22 cellular contexts compared by ENCODE assay signal in the genomic region with DNA sequence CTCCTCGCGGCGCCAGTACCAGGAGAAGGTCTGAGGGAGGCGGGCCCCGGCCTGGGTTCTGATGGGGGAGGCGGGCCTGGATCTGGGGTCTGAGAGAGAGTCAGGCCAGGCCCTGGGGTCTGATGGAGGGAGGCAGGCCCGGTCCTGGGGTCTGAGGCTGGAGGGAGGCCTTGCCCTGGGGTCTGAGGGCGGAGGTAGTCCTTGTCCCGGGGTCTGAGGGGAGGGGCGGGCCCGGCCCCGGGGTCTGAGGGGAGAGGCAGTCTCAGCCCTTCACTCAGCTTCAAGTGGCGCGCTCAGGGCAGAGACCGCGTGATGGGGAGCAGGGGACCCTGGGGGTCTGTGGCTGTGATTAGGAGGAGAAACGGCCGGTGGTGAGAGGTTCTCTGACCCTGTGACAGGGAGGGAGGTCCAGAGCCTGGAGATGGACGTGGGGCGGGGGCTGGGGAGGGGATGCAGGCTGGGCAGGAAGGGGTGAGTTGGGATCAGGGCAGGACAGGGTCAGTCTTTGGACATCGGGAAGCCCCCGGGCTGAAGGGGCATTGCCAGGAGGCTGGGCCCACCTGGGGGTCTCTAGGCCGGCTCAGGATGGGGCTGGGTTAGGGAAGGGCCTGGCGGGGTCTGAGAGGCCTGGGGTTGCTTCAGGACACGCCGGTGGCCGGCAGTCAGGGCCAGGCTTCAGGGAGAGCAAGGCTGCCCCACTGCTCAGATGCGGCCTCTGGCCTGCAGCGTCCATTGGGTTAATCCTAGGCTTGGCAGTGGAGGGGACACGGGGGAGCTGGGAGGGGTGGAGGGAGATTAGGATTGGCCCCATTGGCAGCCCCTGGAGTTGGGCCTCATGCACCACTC. TPM values are rescaled to one million over a fixed set of nuclear protein-coding genes. Genes with fewer than 3 reads are reported as not detected.
DNase-seq lines count a peak whose midpoint lies in the region; ATAC-seq and TF ChIP-seq lines count a peak whose summit lies in the region.
"Had no signal": no experiment of that assay in that cellular context is flagged by ENCODE, and none has a peak within 500 bp of the region (broad histone marks: within the 10 kb centered on the region; RNA-seq: fewer than 3 reads in every experiment).

No MANE protein-coding gene starts in this region.

- H4K20me1 ChIP-seq in DND-41 (ENCODE audit: insufficient read depth, low read length) (no peaks in the 10 kb centered on the region), smooth muscle cell (ENCODE audit: low read depth) (peaks cover 9% of the 10 kb centered on the region)

- H3K9me3 Mint-ChIP-seq in CD14-positive monocyte: peaks cover 0 to 10% (median 3%) of the 10 kb centered on the region in 7 donors
- H3K9me3 Mint-ChIP-seq: activated T-cell treated with anti-CD3 and anti-CD28 coated beads, Interleukin-2, amount 50 U/mL, for 4 hours; CD4-positive, CD25-positive, alpha-beta regulatory T cell; memory B cell had no signal

- H3K4me2 ChIP-seq in DND-41 (ENCODE audit: insufficient read depth, low read length): peak overlapping the region; percentile 63
- H3K4me2 ChIP-seq in smooth muscle cell: no peak overlapping the region

- H3K27ac ChIP-seq in DND-41 (ENCODE audit: low read length) (peak overlapping the region; percentile 59), caudate nucleus (ENCODE audit: low read depth, low read length) (peak overlapping the region; percentile 90), layer of hippocampus (ENCODE audit: low read depth, low read length) (peak overlapping the region; percentile 94), uterus (no peak overlapping the region), colonic mucosa (no peak overlapping the region), smooth muscle cell (ENCODE audit: low read depth) (no peak overlapping the region)
- H3K27ac ChIP-seq: vagina had no signal

- no peaks in the 10 kb centered on the region for H3K36me3 Mint-ChIP-seq in CD14-positive monocyte
- H3K36me3 Mint-ChIP-seq: CD4-positive, CD25-positive, alpha-beta regulatory T cell had no signal

- H3K9me3 ChIP-seq in DND-41 (ENCODE audit: insufficient read depth, low read length, severe bottlenecking): no peaks in the 10 kb centered on the region
- no peaks in the 10 kb centered on the region for H3K9me3 ChIP-seq in uterus
- H3K9me3 ChIP-seq in colonic mucosa: no peaks in the 10 kb centered on the region
- H3K9me3 ChIP-seq in smooth muscle cell (replicated peaks; ENCODE audit: low read depth): no peaks in the 10 kb centered on the region
- H3K9me3 ChIP-seq: vagina had no signal

- peak overlapping the region; percentile 56 for H3K9ac ChIP-seq in DND-41 (ENCODE audit: low read depth, low read length)
- no peak overlapping the region for H3K9ac ChIP-seq in colonic mucosa (ENCODE audit: low read depth in 2 of 2, low read length in 2 of 2)
- H3K9ac ChIP-seq in smooth muscle cell (ENCODE audit: low read depth): no peak overlapping the region

- TF ChIP-seq POLR2A in uterus (IDR thresholded peaks at IDR 0.05): no peak

- DNase-seq in A172 (ENCODE audit: low spot score) (peak; percentile 37), DND-41 (peak; percentile 40), caudate nucleus (lab: John Stamatoyannopoulos, UW) (no peak), uterus (no peak), colonic mucosa (no peak), smooth muscle cell (lab: John Stamatoyannopoulos, UW; ENCODE audit: unreplicated experiment) (no peak), CD14-positive monocyte (ENCODE audit: low spot score) (no peak)
- DNase-seq: activated CD4-positive, CD25-positive, alpha-beta regulatory T cell treated with anti-CD3 and anti-CD28 coated beads, Interleukin-2, amount 50 U/mL, for 72 hours; activated CD8-positive, alpha-beta T cell treated with anti-CD3 and anti-CD28 coated beads, Interleukin-2, amount 10 ng/mL, durations not matched to agents 7 days and 5 days; activated naive CD4-positive, alpha-beta T cell; activated T-cell treated with anti-CD3 and anti-CD28 coated beads, Interleukin-2, amount 50 U/mL, for 4 hours; CD4-positive, CD25-positive, alpha-beta regulatory T cell; DMS 273 treated with DMSO at 0.1 percent for 48 hours; glutamatergic neuron; NCI-H1048; NCI-H187 treated with DMSO at 0.1 percent for 48 hours; small intestine; stimulated activated CD4-positive, alpha-beta T cell treated with anti-CD3 and anti-CD28 coated beads, Interleukin-2, amount 100 ng/mL, for 24 hours had no signal

- no peaks in the 10 kb centered on the region for H3F3A ChIP-seq in smooth muscle cell (ENCODE audit: low read depth)

- no peak for ATAC-seq in DND-41 (ENCODE audit: insufficient read depth, low read depth)
- ATAC-seq: activated CD8-positive, alpha-beta T cell treated with anti-CD3 and anti-CD28 coated beads, Interleukin-2, amount 10 ng/mL, durations not matched to agents 7 days and 5 days; activated T-cell treated with anti-CD3 and anti-CD28 coated beads, Interleukin-2, amount 50 U/mL, for 4 hours had no signal

- peaks cover 26% of the 10 kb centered on the region for H3K4me1 ChIP-seq in DND-41 (ENCODE audit: insufficient read depth, low read length)
- H3K4me1 ChIP-seq in uterus: no peaks in the 10 kb centered on the region
- H3K4me1 ChIP-seq in colonic mucosa: no peaks in the 10 kb centered on the region
- no peaks in the 10 kb centered on the region for H3K4me1 ChIP-seq in smooth muscle cell (ENCODE audit: low read depth)

- H3K4me3 ChIP-seq in DND-41 (ENCODE audit: low read depth in 1 of 2, low read length in 2 of 2): peak overlapping the region; percentile 17 to 59; a peak in 3 of 4 replicates
- H3K4me3 ChIP-seq in uterus: no peak overlapping the region
- H3K4me3 ChIP-seq in colonic mucosa: no peak overlapping the region
- no peak overlapping the region for H3K4me3 ChIP-seq in smooth muscle cell
- H3K4me3 ChIP-seq: vagina had no signal

- H3K27ac Mint-ChIP-seq in CD14-positive monocyte: peak overlapping the region in 3 of 7 donors; percentile 40 to 75 (median 71)
- H3K27ac Mint-ChIP-seq: activated CD8-positive, alpha-beta T cell treated with anti-CD3 and anti-CD28 coated beads, Interleukin-2, amount 10 ng/mL, durations not matched to agents 7 days and 5 days; CD4-positive, CD25-positive, alpha-beta regulatory T cell; memory B cell had no signal

- peaks cover 11 to 39% (median 13%) of the 10 kb centered on the region in 3 donors for H3K27me3 Mint-ChIP-seq in CD14-positive monocyte (ENCODE audit: low read depth in 3 of 3)

- H3K79me2 ChIP-seq in DND-41 (ENCODE audit: insufficient read depth, low read length) (no peaks in the 10 kb centered on the region), smooth muscle cell (ENCODE audit: low read depth) (no peaks in the 10 kb centered on the region)

- no peak for TF ChIP-seq CTCF in DND-41 (IDR thresholded peaks at IDR 0.05; ENCODE audit: borderline replicate concordance, extremely low read depth, low read length, poor library complexity, severe bottlenecking)
- no peak for TF ChIP-seq CTCF in uterus (IDR thresholded peaks at IDR 0.05)
- TF ChIP-seq CTCF in colonic mucosa (IDR thresholded peaks at IDR 0.05): no peak
- no peak for TF ChIP-seq CTCF in smooth muscle cell (IDR thresholded peaks at IDR 0.05; ENCODE audit: borderline replicate concordance, insufficient read depth, poor library complexity, severe bottlenecking)
- no peak for TF ChIP-seq CTCF in CD14-positive monocyte (IDR thresholded peaks at IDR 0.05)

- H3K36me3 ChIP-seq in DND-41 (ENCODE audit: insufficient read depth, low read length): 0 out of 2 replicates have a peak, but pooled peaks cover 4% of the 10 kb centered on the region
- H3K36me3 ChIP-seq in uterus: no peaks in the 10 kb centered on the region
- no peaks in the 10 kb centered on the region for H3K36me3 ChIP-seq in colonic mucosa
- no peaks in the 10 kb centered on the region for H3K36me3 ChIP-seq in smooth muscle cell (ENCODE audit: low read depth)
- H3K36me3 ChIP-seq: vagina had no signal

- peaks cover 17% of the 10 kb centered on the region for H3K4me1 Mint-ChIP-seq in CD14-positive monocyte

- intact Hi-C loops in uterus (cut with DNase I; ENCODE audit: low total_unique reads): no loop called here
- intact Hi-C loops in colonic mucosa (cut with DNase I): no loop called here
- intact Hi-C loops in CD14-positive monocyte (cut with micrococcal nuclease): no loop called here

- H3K4me3 Mint-ChIP-seq in CD14-positive monocyte: no peak overlapping the region
- H3K4me3 Mint-ChIP-seq: activated CD8-positive, alpha-beta T cell treated with anti-CD3 and anti-CD28 coated beads, Interleukin-2, amount 10 ng/mL, durations not matched to agents 7 days and 5 days; activated T-cell treated with anti-CD3 and anti-CD28 coated beads, Interleukin-2, amount 50 U/mL, for 4 hours; memory B cell had no signal

- WGBS in smooth muscle cell (ENCODE audit: low lambda C conversion rate): 95% methylated on average over 24 of the region's 30 CpGs

- H3K27me3 ChIP-seq in DND-41 (ENCODE audit: insufficient read depth, low read length, poor library complexity) (no peaks in the 10 kb centered on the region), layer of hippocampus (ENCODE audit: control insufficient read depth, insufficient read depth, low read length) (no peaks in the 10 kb centered on the region), uterus (no peaks in the 10 kb centered on the region), colonic mucosa (peaks cover 24% of the 10 kb centered on the region), smooth muscle cell (ENCODE audit: low read depth) (no peaks in the 10 kb centered on the region)
- H3K27me3 ChIP-seq: vagina had no signal

- H2AFZ ChIP-seq in DND-41 (ENCODE audit: low read depth, low read length) (peak overlapping the region; percentile 67), smooth muscle cell (ENCODE audit: low read depth) (no peak overlapping the region)

RNA-seq across cellular contexts. Expression of a gene that starts 18.7 kb away (rescaled TPM):
- 9.3 and 12.7 TPM in 2 replicates for total RNA-seq in A172 (2014; rRNA removed; shearing (Covaris generic))
- under 1 TPM in 1 of 4 donors, not detected in 3; 0.83 TPM for total RNA-seq in uterus
- total RNA-seq in colonic mucosa: under 1 TPM; 0.17 to 0.40 TPM
- total RNA-seq in smooth muscle cell: 0.27 and 0.81 TPM in 2 replicates
- polyA plus RNA-seq in smooth muscle cell: 0.12 and 0.49 TPM in 2 replicates
- polyA plus RNA-seq in CD14-positive monocyte: not detected
- polyA plus RNA-seq: CD4-positive, CD25-positive, alpha-beta regulatory T cell had no signal

RNA-seq across cellular contexts. Expression of a gene that starts 25.0 kb away (rescaled TPM):
- total RNA-seq in A172 (2014; rRNA removed; shearing (Covaris generic)): 42.7 and 58.4 TPM in 2 replicates
- total RNA-seq in uterus (10 to 100 TPM; 10.5 to 42.0 (median 24.1) TPM), colonic mucosa (10 to 100 TPM; 50.2 to 77.3 TPM), smooth muscle cell (15.2 and 23.8 TPM in 2 replicates)
- polyA plus RNA-seq in smooth muscle cell (65.3 and 74.2 TPM in 2 replicates), CD14-positive monocyte (10 to 100 TPM; 16.2 to 17.6 TPM)

RNA-seq across cellular contexts. Expression of a gene that starts 31.3 kb away (rescaled TPM):
- 0.17 TPM in 1 of 2 replicates, not detected in the other for total RNA-seq in A172 (2014; rRNA removed; shearing (Covaris generic))
- total RNA-seq in uterus: 1 to 10 TPM in 1 of 4 donors, not detected in 3; 1.4 TPM
- not detected for total RNA-seq in colonic mucosa
- not detected in 2 replicates for total RNA-seq in smooth muscle cell
- 0.18 TPM in 2 replicates for polyA plus RNA-seq in smooth muscle cell
- polyA plus RNA-seq in CD14-positive monocyte: not detected
- total RNA-seq: activated CD8-positive, alpha-beta T cell treated with anti-CD3 and anti-CD28 coated beads, Interleukin-2, amount 10 ng/mL, durations not matched to agents 7 days and 5 days; activated T-cell treated with anti-CD3 and anti-CD28 coated beads, Interleukin-2, amount 50 U/mL, for 4 hours; dermis microvascular lymphatic vessel endothelial cell; vagina had no signal

RNA-seq across cellular contexts. Expression of a gene that starts 36.0 kb away (rescaled TPM):
- total RNA-seq in A172 (2014; rRNA removed; shearing (Covaris generic)): 700 and 767 TPM in 2 replicates
- total RNA-seq in uterus (100 to 1,000 TPM; 211 to 305 (median 280) TPM), colonic mucosa (1,000 to 10,000 TPM in 1 of 2 donors, 100 to 1,000 TPM in 1; 920 to 1,084 TPM), smooth muscle cell (431 and 469 TPM in 2 replicates)
- polyA plus RNA-seq in smooth muscle cell (971 and 1,057 TPM in 2 replicates), CD14-positive monocyte (100 to 1,000 TPM; 364 to 431 TPM)

RNA-seq across cellular contexts. Expression of a gene that starts 54.6 kb away (rescaled TPM):
- 40.9 and 62.4 TPM in 2 replicates for total RNA-seq in A172 (2014; rRNA removed; shearing (Covaris generic))
- total RNA-seq in uterus (10 to 100 TPM in 3 of 4 donors, 1 to 10 TPM in 1; 9.5 to 44.3 (median 18.2) TPM), colonic mucosa (10 to 100 TPM; 54.6 to 74.7 TPM), smooth muscle cell (19.8 and 24.6 TPM in 2 replicates)
- polyA plus RNA-seq in smooth muscle cell (55.7 and 60.4 TPM in 2 replicates), CD14-positive monocyte (10 to 100 TPM; 29.1 to 31.6 TPM)

Comparison
In these comparisons a context has a peak if more than half of its experiments do, and no peak if none do; other contexts are left out.
1. DNase-seq: peak in A172 (single experiment) and DND-41 (single experiment); none in caudate nucleus (0 of 61), uterus (0 of 2), colonic mucosa (single experiment), smooth muscle cell (single experiment) and CD14-positive monocyte (single experiment).
2. H3K27ac ChIP-seq: peak in DND-41 (single experiment), caudate nucleus (single experiment) and layer of hippocampus (single experiment); none in uterus (0 of 2), colonic mucosa (single experiment) and smooth muscle cell (single experiment).
3. H3K4me3 ChIP-seq: peak in DND-41 (2 of 2); none in uterus (0 of 2), colonic mucosa (single experiment) and smooth muscle cell (single experiment).